ENCODE assay signal across 8 cellular contexts in the genomic region with DNA sequence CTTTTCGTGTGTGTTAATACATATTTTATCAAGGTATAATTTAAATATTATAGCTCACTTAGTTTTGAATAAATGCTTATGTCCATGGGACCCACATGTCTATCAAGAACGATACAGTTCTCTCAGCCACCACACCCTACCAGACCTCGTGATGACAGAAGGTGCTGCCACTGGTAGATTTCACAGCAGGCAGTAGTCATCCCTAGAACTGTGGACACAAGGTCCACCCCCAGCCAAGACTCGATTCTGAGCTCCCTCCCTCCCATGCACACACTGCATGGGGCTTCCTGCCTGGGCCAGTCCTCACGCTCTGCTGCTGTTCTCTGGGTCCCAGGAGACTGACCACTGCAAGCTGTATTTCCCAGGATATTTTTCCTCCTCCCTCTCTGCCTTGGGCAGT. TPM values are rescaled to one million over a fixed set of nuclear protein-coding genes. Genes with fewer than 3 reads are reported as not detected.
DNase-seq lines count a peak whose midpoint lies in the region; ATAC-seq, FAIRE-seq and TF ChIP-seq lines count a peak whose summit lies in the region.

No MANE protein-coding gene starts in this region.

- no peak for TF ChIP-seq RAD21 in HepG2 (CRISPR knock-in tag; IDR thresholded peaks at IDR 0.05)

- ATAC-seq in GM21737 (IDR thresholded peaks at IDR 0.05; ENCODE audit: unreplicated experiment) (peak; percentile 53), HepG2 (peak; percentile 85)

- H3K4me3 ChIP-seq in HepG2 (replicated peaks in 1 of 3; ENCODE audit: insufficient read depth in 1 of 3, low read depth in 2 of 3, low read length in 3 of 3), result no peak overlapping the region

- WGBS in HepG2 (ENCODE audit: low lambda C conversion rate), result 21% methylated on average over 5 of the region's 5 CpGs

- H3K9me3 ChIP-seq in HepG2 (ENCODE audit: low read length), result no peaks in the 10 kb centered on the region

- no peaks in the 10 kb centered on the region for H4K20me1 ChIP-seq in HepG2 (ENCODE audit: insufficient read depth, low read length)

- no peaks in the 10 kb centered on the region for H3K36me3 ChIP-seq in HepG2 (replicated peaks in 1 of 2; ENCODE audit: control insufficient read depth in 1 of 2, insufficient read depth in 2 of 2, low read length in 2 of 2)

- no TSS peak for BruUV-seq in HepG2 (replicated peaks; lab: Mats Ljungman, UMichigan)

- CTCF ChIA-PET in HepG2 (lab: Yijun Ruan, JAX; ENCODE audit: low intra/inter-chr PET ratio, low total read pairs), result no interaction called here

- H3K27ac ChIP-seq in HepG2 (ENCODE audit: extremely low read length, insufficient read depth, low read length), result no peak overlapping the region

- H3K79me2 ChIP-seq in HepG2 (ENCODE audit: insufficient read depth, low read length), result no peaks in the 10 kb centered on the region

- H3K4me2 ChIP-seq in HepG2 (ENCODE audit: low read depth, low read length), result no peak overlapping the region

- intact Hi-C loops in HepG2 (cut with micrococcal nuclease; ENCODE audit: unreplicated experiment) (no loop called here), posterior vena cava (cut with DNase I) (no loop called here)

- no peaks in the 10 kb centered on the region for H3K4me1 ChIP-seq in HepG2 (ENCODE audit: insufficient read depth, low read length)

- FAIRE-seq in GM12891 (lab: Jason Lieb, UNC), result peak; percentile 90
- no peak for FAIRE-seq in HepG2 (lab: Jason Lieb, UNC)

- no peak overlapping the region for H2AFZ ChIP-seq in HepG2 (ENCODE audit: low read length)

- H3K27me3 ChIP-seq in HepG2 (ENCODE audit: control insufficient read depth in 1 of 2, insufficient read depth in 2 of 2, low read length in 2 of 2), result 0 out of 5 replicates have a peak, but pooled peaks cover 0 to 4% of the 10 kb centered on the region in 2 experiments

- TF ChIP-seq EP300 in HepG2 (IDR thresholded peaks at IDR 0.05; ENCODE audit: low read depth in 2 of 2, low read length in 2 of 2), result no peak
- TF ChIP-seq EP300 in HepG2 (CRISPR knock-in tag; IDR thresholded peaks at IDR 0.05; ENCODE audit: borderline replicate concordance), result no peak

- DNase-seq in GM12891 (ENCODE audit: insufficient read length, low spot score), result no peak
- peak; percentile 69 for DNase-seq in NCI-H69 (lab: John Stamatoyannopoulos, UW)
- no peak for DNase-seq in HepG2 (ENCODE audit: low spot score)
- DNase-seq in KBM-7, result no peak
- no peak for DNase-seq in AML-193 (lab: John Stamatoyannopoulos, UW)
- no peak for DNase-seq in posterior vena cava (ENCODE audit: low spot score)
- no peak for DNase-seq in NAMALWA (ENCODE audit: low spot score)

- no peak for TF ChIP-seq CTCF in HepG2 (CRISPR knock-in tag; IDR thresholded peaks at IDR 0.05)

- POLR2A ChIA-PET in HepG2 (lab: Yijun Ruan, JAX), result interaction anchor here (1.0 kb wide), 1 partner anchor 26 kb away, joined by 3 read pairs; a partner anchor contains a TSS

- TF ChIP-seq POLR2A in GM12891 (IDR thresholded peaks at IDR 0.05; ENCODE audit: low read depth, low read length) (no peak; the same call in 1 of the 2 replicates), HepG2 (IDR thresholded peaks at IDR 0.05; ENCODE audit: insufficient read depth in 1 of 2, low read depth in 2 of 2, low read length in 2 of 2) (no peak)

- H3K9ac ChIP-seq in HepG2 (ENCODE audit: insufficient read depth, low read depth, low read length), result no peak overlapping the region

- in situ Hi-C loops in HepG2 (cut with HindIII; ENCODE audit: extremely low pct_ligation_motif_present, low pct_unique_long_range_greater_than_20kb) (no loop called here), KBM-7 (cut with MboI; ENCODE audit: low pct_unique_long_range_greater_than_20kb, low sequenced_read_pairs) (no loop called here)

TF ChIP-seq in GM12891, 5 proteins besides CTCF, POLR2A, EP300 and RAD21:
- TF ChIP-seq POU2F2 (IDR thresholded peaks at IDR 0.05; ENCODE audit: low read depth, low read length) (no peak; the same call in 1 of the 2 replicates), TAF1 (IDR thresholded peaks at IDR 0.05; ENCODE audit: low read depth, low read length) (0 out of 2 replicates have a peak, but pooled peaks have one; percentile 15), POLR2AphosphoS5 (IDR thresholded peaks at IDR 0.05; ENCODE audit: low read depth, low read length) (peak; percentile 26; the same call in 1 of the 2 replicates)

TF ChIP-seq in HepG2, 621 proteins besides CTCF, POLR2A, EP300 and RAD21:
- TF ChIP-seq, protein P1, sequence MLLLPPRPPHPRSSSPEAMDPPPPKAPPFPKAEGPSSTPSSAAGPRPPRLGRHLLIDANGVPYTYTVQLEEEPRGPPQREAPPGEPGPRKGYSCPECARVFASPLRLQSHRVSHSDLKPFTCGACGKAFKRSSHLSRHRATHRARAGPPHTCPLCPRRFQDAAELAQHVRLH (CRISPR knock-in tag; IDR thresholded peaks at IDR 0.05; ENCODE audit: borderline replicate concordance, low read depth), result no peak
- TF ChIP-seq ZNF589 (CRISPR knock-in tag; conservative IDR thresholded peaks at IDR 0.05), result no peak
- TF ChIP-seq TBP (CRISPR knock-in tag; IDR thresholded peaks at IDR 0.05), result no peak
- TF ChIP-seq ZNF263 (CRISPR knock-in tag; IDR thresholded peaks at IDR 0.05), result 0 out of 2 replicates have a peak, but pooled peaks have one; percentile 32
- no peak for TF ChIP-seq AKAP8 (CRISPR knock-in tag; IDR thresholded peaks at IDR 0.05)
- no peak for TF ChIP-seq SYNCRIP (IDR thresholded peaks at IDR 0.05; ENCODE audit: insufficient read depth, low read depth, low read length)

RNA-seq across cellular contexts. Expression of a gene that starts 26.5 kb away (rescaled TPM):
- polyA plus RNA-seq in GM12891 (2012; ENCODE audit: low read depth, missing spikeins), result 24.4 TPM
- total RNA-seq in HepG2 (2016; rRNA removed; fragmentation: Illumina TruSeq; extraction: Trizol), result 51.9 and 79.5 TPM in 2 replicates
- total RNA-seq in HepG2 (2016; cell fraction: cytosol; rRNA removed; fragmentation: Illumina TruSeq; extraction: Trizol; ENCODE audit: low read depth), result 30.8 and 35.3 TPM in 2 replicates
- total RNA-seq in HepG2 (2016; cell fraction: insoluble cytoplasmic fraction; rRNA removed; fragmentation: Illumina TruSeq; extraction: Trizol), result 53.4 and 76.4 TPM in 2 replicates
- 35.2 and 40.3 TPM in 2 replicates for total RNA-seq in HepG2 (2016; cell fraction: membrane; rRNA removed; fragmentation: Illumina TruSeq; extraction: Trizol)
- 48.0 and 50.4 TPM in 2 replicates for total RNA-seq in HepG2 (2016; cell fraction: nucleus; rRNA removed; fragmentation: Illumina TruSeq; extraction: Trizol)
- polyA plus RNA-seq in HepG2 (2011; rRNA removed), result 49.3 and 51.8 TPM in 2 replicates
- 29.0 and 29.6 TPM in 2 replicates for polyA plus RNA-seq in HepG2 (2011; cell fraction: cytosol; rRNA removed)
- polyA plus RNA-seq in HepG2 (2011; cell fraction: nucleus; rRNA removed), result 38.1 and 40.9 TPM in 2 replicates
- 24.6 and 28.3 TPM in 2 replicates for polyA plus RNA-seq in HepG2 (2012)
- polyA plus RNA-seq in HepG2 (2016; cell fraction: cytosol; fragmentation: Illumina TruSeq; extraction: Trizol; ENCODE audit: low read depth), result 7.6 and 8.2 TPM in 2 replicates
- polyA plus RNA-seq in HepG2 (2016; cell fraction: insoluble cytoplasmic fraction; fragmentation: Illumina TruSeq; extraction: Trizol; ENCODE audit: low read depth), result 40.9 and 45.2 TPM in 2 replicates
- 14.6 and 15.8 TPM in 2 replicates for polyA plus RNA-seq in HepG2 (2016; cell fraction: membrane; fragmentation: Illumina TruSeq; extraction: Trizol; ENCODE audit: low read depth)
- 24.2 and 42.3 TPM in 2 replicates for polyA plus RNA-seq in HepG2 (2016; cell fraction: nucleus; fragmentation: Illumina TruSeq; extraction: Trizol; ENCODE audit: insufficient read depth, low read depth)
- 92.6 and 106 TPM in 2 replicates for polyA minus RNA-seq in HepG2 (2011; rRNA and poly(A)+ RNA removed; ENCODE audit: low replicate concordance)
- polyA minus RNA-seq in HepG2 (2011; cell fraction: cytosol; rRNA and poly(A)+ RNA removed), result 36.9 and 38.6 TPM in 2 replicates
- polyA minus RNA-seq in HepG2 (2011; cell fraction: nucleus; rRNA and poly(A)+ RNA removed), result 76.7 and 91.5 TPM in 2 replicates
- total RNA-seq in posterior vena cava, result 10 to 100 TPM; 62.0 to 67.9 TPM
